Comparison of ENCODE assay signal across 8 cellular contexts in genomic region chr6:154302111-154302752, GRCh38. TPM values are rescaled to one million over a fixed set of nuclear protein-coding genes. Genes with fewer than 3 reads are reported as not detected.
DNase-seq lines count a peak whose midpoint lies in the region; ATAC-seq and TF ChIP-seq lines count a peak whose summit lies in the region.

No MANE protein-coding gene starts in this region.

- H3K27ac ChIP-seq in left lung = peak overlapping the region in 1 of 2 donors; percentile 53

- DNase-seq in GM03348 (ENCODE audit: low spot score) (peak; percentile 24), T1000 (lab: John Stamatoyannopoulos, UW) (peak; percentile 10), left lung (no peak), iPS-NIHi7 (ENCODE audit: extremely low spot score) (no peak), SK-N-DZ (ENCODE audit: low spot score) (no peak), SHP77 treated with DMSO at 0.1 percent for 48 hours (lab: John Stamatoyannopoulos, UW) (no peak)

- intact Hi-C loops in left lung (cut with DNase I) = no loop called here

- no peaks in the 10 kb centered on the region for H3K36me3 ChIP-seq in left lung

- H3K4me1 ChIP-seq in left lung = peaks cover 7 to 44% of the 10 kb centered on the region in 2 donors

- H3K27me3 ChIP-seq in left lung = no peaks in the 10 kb centered on the region

- H3K4me3 ChIP-seq in left lung = no peak overlapping the region

- H3K9me3 ChIP-seq in left lung = no peaks in the 10 kb centered on the region

- ATAC-seq in GM19455 (IDR thresholded peaks at IDR 0.05; ENCODE audit: unreplicated experiment) (peak; percentile 89), HG03378 (IDR thresholded peaks at IDR 0.05; ENCODE audit: unreplicated experiment) (peak; percentile 93), left lung (peak; percentile 69)

- no peak for TF ChIP-seq CTCF in left lung (IDR thresholded peaks at IDR 0.05)

RNA-seq across cellular contexts. Expression of gene IPCEF1, which starts 54.4 kb away (rescaled TPM):
- 1 to 10 TPM; 2.4 to 4.5 TPM for total RNA-seq in left lung
- polyA plus RNA-seq in SK-N-DZ (2014; cell fraction: cytosol; rRNA removed) = not detected in 2 replicates
- not detected in 2 replicates for polyA plus RNA-seq in SK-N-DZ (2014; cell fraction: nucleus; rRNA removed)

Comparison
In these comparisons a context has a peak if more than half of its experiments do, and no peak if none do; other contexts are left out.
1. DNase-seq: peak in GM03348 (single experiment) and T1000 (single experiment); none in left lung (0 of 2), iPS-NIHi7 (single experiment), SK-N-DZ (single experiment) and SHP77 treated with DMSO at 0.1 percent for 48 hours (single experiment).
2. Peak in every context shown above with its lines, with median percentiles within 50 percentile points of each other: ATAC-seq.